In the genomic region with DNA sequence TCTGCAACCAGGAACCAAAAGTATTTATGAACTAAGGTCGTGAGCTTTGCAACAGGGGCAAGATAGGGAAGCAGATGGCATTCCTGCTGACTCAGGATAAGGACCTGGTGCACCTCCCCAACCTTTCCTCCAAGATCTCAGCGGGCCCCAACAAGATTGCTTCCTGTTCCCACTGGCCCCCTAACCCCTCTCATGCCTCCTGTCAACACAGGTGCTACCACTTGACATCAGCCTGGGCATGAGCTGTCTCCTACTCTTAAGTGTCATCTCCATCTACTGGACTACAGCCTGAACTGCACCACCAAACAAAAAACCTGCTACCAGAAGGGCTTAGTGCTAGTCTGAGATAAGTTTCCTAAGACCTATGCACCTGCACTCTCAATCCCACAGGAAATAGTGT, we compare ENCODE assay signal across 1 cellular context.
TF ChIP-seq lines count a peak whose summit lies in the region.

No MANE protein-coding gene starts in this region.

TF ChIP-seq in WTC11, 78 proteins besides CTCF, POLR2A, EP300 and RAD21 (continued from another document):
- TF ChIP-seq, protein P1, sequence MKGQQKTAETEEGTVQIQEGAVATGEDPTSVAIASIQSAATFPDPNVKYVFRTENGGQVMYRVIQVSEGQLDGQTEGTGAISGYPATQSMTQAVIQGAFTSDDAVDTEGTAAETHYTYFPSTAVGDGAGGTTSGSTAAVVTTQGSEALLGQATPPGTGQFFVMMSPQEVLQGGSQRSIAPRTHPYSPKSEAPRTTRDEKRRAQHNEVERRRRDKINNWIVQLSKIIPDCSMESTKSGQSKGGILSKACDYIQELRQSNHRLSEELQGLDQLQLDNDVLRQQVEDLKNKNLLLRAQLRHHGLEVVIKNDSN (CRISPR knock-in tag; IDR thresholded peaks at IDR 0.05), result no peak
- TF ChIP-seq, protein P2, sequence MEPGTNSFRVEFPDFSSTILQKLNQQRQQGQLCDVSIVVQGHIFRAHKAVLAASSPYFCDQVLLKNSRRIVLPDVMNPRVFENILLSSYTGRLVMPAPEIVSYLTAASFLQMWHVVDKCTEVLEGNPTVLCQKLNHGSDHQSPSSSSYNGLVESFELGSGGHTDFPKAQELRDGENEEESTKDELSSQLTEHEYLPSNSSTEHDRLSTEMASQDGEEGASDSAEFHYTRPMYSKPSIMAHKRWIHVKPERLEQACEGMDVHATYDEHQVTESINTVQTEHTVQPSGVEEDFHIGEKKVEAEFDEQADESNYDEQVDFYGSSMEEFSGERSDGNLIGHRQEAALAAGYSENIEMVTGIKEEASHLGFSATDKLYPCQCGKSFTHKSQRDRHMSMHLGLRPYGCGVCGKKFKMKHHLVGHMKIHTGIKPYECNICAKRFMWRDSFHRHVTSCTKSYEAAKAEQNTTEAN (CRISPR knock-in tag; IDR thresholded peaks at IDR 0.05), result no peak
- no peak for TF ChIP-seq TEAD1 (CRISPR knock-in tag; IDR thresholded peaks at IDR 0.05)
